2 cellular contexts compared by ENCODE assay signal in genomic region chr7:8259586-8260222, GRCh38.
TF ChIP-seq lines count a peak whose summit lies in the region.

No MANE protein-coding gene starts in this region.

TF ChIP-seq in HCT116, 20 proteins besides CTCF, POLR2A, EP300 and RAD21 (continued from another document):
- TF ChIP-seq FOSL1 (IDR thresholded peaks at IDR 0.05; ENCODE audit: low read depth), result no peak
- TF ChIP-seq ELF1 (IDR thresholded peaks at IDR 0.05; ENCODE audit: borderline replicate concordance, low read depth), result no peak
- TF ChIP-seq EZH2 (IDR thresholded peaks at IDR 0.05), result no peak
- TF ChIP-seq EZH2phosphoT487 (IDR thresholded peaks at IDR 0.05; ENCODE audit: borderline replicate concordance), result no peak
- no peak for TF ChIP-seq SRF (IDR thresholded peaks at IDR 0.05; ENCODE audit: low read depth)
- TF ChIP-seq EGR1 (IDR thresholded peaks at IDR 0.05; ENCODE audit: low read depth), result no peak

TF ChIP-seq in SK-N-SH, 30 proteins besides CTCF, POLR2A, EP300 and RAD21 (continued from another document):
- TF ChIP-seq REST (IDR thresholded peaks at IDR 0.05; ENCODE audit: low read depth, low read length), result no peak
- TF ChIP-seq RXRA (IDR thresholded peaks at IDR 0.05; ENCODE audit: borderline replicate concordance, low read depth), result no peak
- TF ChIP-seq EZH2phosphoT487 (IDR thresholded peaks at IDR 0.05; ENCODE audit: borderline replicate concordance, low read depth), result no peak
- TF ChIP-seq TAF1 (IDR thresholded peaks at IDR 0.05; ENCODE audit: borderline replicate concordance, low read depth, low read length), result no peak
- no peak for TF ChIP-seq MXI1 (IDR thresholded peaks at IDR 0.05; ENCODE audit: low read depth, low read length)
- peak; percentile 61 for TF ChIP-seq CHD2 (IDR thresholded peaks at IDR 0.05; ENCODE audit: low read length, partially characterized antibody)
- TF ChIP-seq NFIC (IDR thresholded peaks at IDR 0.05; ENCODE audit: borderline replicate concordance), result no peak
- no peak for TF ChIP-seq SIN3A (IDR thresholded peaks at IDR 0.05; ENCODE audit: borderline replicate concordance, low read depth, low read length)
- no peak for TF ChIP-seq JUND (IDR thresholded peaks at IDR 0.05)
- TF ChIP-seq TEAD4 (IDR thresholded peaks at IDR 0.05; ENCODE audit: borderline replicate concordance, insufficient read depth), result no peak
- TF ChIP-seq MAX (IDR thresholded peaks at IDR 0.05; ENCODE audit: low read depth), result no peak
- TF ChIP-seq ZBTB33 (IDR thresholded peaks at IDR 0.05; ENCODE audit: borderline replicate concordance, low read depth), result no peak
- TF ChIP-seq ELF1 (IDR thresholded peaks at IDR 0.05), result no peak
- no peak for TF ChIP-seq PBX3 (IDR thresholded peaks at IDR 0.05)
- no peak for TF ChIP-seq YY1 (IDR thresholded peaks at IDR 0.05; ENCODE audit: low read depth)
- TF ChIP-seq FOXJ3 (CRISPR knock-in tag; IDR thresholded peaks at IDR 0.05), result peak; percentile 33; the same call in 1 of the 2 replicates
- TF ChIP-seq SMC3 (IDR thresholded peaks at IDR 0.05; ENCODE audit: low read depth, low read length), result no peak
- no peak for TF ChIP-seq USF1 (IDR thresholded peaks at IDR 0.05; ENCODE audit: borderline replicate concordance, low read depth)
